In the genomic region with DNA sequence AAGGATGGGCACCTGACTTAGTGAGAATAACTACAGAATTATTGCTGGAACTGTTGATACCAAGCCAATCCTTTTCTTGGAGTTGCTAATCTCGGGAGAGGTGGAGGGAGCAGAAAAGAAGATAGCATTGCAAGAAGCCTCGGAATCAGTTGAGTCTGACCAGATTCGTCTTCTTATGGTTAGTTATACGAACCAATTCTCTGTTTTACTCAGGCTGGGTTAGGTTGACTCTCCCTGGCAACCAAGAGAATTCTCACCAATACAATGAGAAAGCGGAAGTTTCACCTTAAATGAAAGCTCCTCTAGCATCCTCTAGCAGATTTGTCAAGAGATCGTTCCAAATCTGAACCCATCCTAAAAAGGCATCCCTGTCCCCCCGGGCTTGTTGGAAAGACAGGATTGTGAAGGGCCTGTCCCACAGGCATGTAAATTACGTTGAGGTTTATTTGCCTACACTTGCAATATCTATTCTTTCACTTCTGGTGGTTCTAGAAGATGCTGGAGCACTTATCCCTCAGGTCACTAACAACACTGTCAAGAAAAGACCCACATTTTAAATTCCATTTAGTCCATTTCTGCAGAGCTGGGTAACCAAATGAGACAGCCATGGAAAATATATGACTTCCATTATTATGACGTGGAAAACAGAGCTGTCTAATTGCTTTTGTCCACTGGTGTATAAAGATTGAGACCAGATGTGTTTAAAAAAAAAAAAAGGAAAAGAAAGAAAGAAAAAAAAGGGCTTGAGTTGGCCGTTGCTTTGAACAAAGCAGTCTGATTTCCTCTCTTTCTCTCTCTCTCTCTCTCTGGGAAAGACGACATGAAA, we compare ENCODE assay signal across 8 cellular contexts. TPM values are rescaled to one million over a fixed set of nuclear protein-coding genes. Genes with fewer than 3 reads are reported as not detected.
DNase-seq lines count a peak whose midpoint lies in the region; ATAC-seq and TF ChIP-seq lines count a peak whose summit lies in the region.

No MANE protein-coding gene starts in this region.

- peak overlapping the region; percentile 81 for H3K27ac ChIP-seq in cardiac muscle cell
- H3K27ac ChIP-seq in subcutaneous abdominal adipose tissue (ENCODE audit: low read depth, low read length) = no peak overlapping the region

- H3K4me3 ChIP-seq in cardiac muscle cell = no peak overlapping the region
- peak overlapping the region; percentile 2 to 71 (median 54) for H3K4me3 ChIP-seq in subcutaneous abdominal adipose tissue (ENCODE audit: low read depth in 1 of 5, low read length in 5 of 5)

- peak overlapping the region in 1 of 5 donors; percentile 47 for H3K9ac ChIP-seq in subcutaneous abdominal adipose tissue (ENCODE audit: low read length in 5 of 5)

- no peak for ATAC-seq in left cardiac atrium
- ATAC-seq in HG03045 (IDR thresholded peaks at IDR 0.05; ENCODE audit: unreplicated experiment) = peak; percentile 84

- peaks cover 27% of the 10 kb centered on the region for H3K4me1 ChIP-seq in cardiac muscle cell (ENCODE audit: low read depth)
- H3K4me1 ChIP-seq in subcutaneous abdominal adipose tissue (ENCODE audit: control insufficient read depth in 5 of 5, insufficient read depth in 5 of 5, low read length in 5 of 5) = peaks cover 0 to 10% (median 6%) of the 10 kb centered on the region in 5 donors

- peak overlapping the region; percentile 73 for H3K27ac Mint-ChIP-seq in chondrocyte (ENCODE audit: unreplicated experiment)

- H3K9me3 Mint-ChIP-seq in chondrocyte (ENCODE audit: low read depth) = no peaks in the 10 kb centered on the region

- H3K9me3 ChIP-seq in cardiac muscle cell (ENCODE audit: low read depth) (no peaks in the 10 kb centered on the region), subcutaneous abdominal adipose tissue (ENCODE audit: control insufficient read depth in 5 of 5, low read length in 5 of 5) (no peaks in the 10 kb centered on the region)

- no peaks in the 10 kb centered on the region for H3K27me3 Mint-ChIP-seq in chondrocyte (ENCODE audit: low read depth)

- DNase-seq in cardiac muscle cell (ENCODE audit: low read depth in 1 of 2, low spot score in 1 of 2) (no peak), left cardiac atrium (no peak), chondrocyte (ENCODE audit: low spot score) (no peak), HK-2 (ENCODE audit: unreplicated experiment) (no peak), foreskin melanocyte (no peak), CD1c-positive myeloid dendritic cell (ENCODE audit: extremely low spot score) (no peak)

- no peaks in the 10 kb centered on the region for H3K36me3 Mint-ChIP-seq in chondrocyte (ENCODE audit: low read depth)

- H3K27me3 ChIP-seq in cardiac muscle cell (no peaks in the 10 kb centered on the region), subcutaneous abdominal adipose tissue (ENCODE audit: control insufficient read depth in 5 of 5, insufficient read depth in 4 of 5, low read length in 5 of 5) (no peaks in the 10 kb centered on the region)

- H3K4me1 Mint-ChIP-seq in chondrocyte (ENCODE audit: low read depth) = peaks cover 9% of the 10 kb centered on the region

- no peak for TF ChIP-seq CTCF in cardiac muscle cell (IDR thresholded peaks at IDR 0.05; ENCODE audit: low read depth, low read length)
- TF ChIP-seq CTCF in chondrocyte (IDR thresholded peaks at IDR 0.05) = no peak

- intact Hi-C loops in left cardiac atrium (cut with DNase I) = no loop called here

- no peaks in the 10 kb centered on the region for H3K36me3 ChIP-seq in cardiac muscle cell
- H3K36me3 ChIP-seq in subcutaneous abdominal adipose tissue (ENCODE audit: control insufficient read depth in 5 of 5, insufficient read depth in 5 of 5, low read length in 5 of 5) = no peaks in the 10 kb centered on the region

- peak overlapping the region; percentile 38 for H3K4me3 Mint-ChIP-seq in chondrocyte (ENCODE audit: unreplicated experiment)

RNA-seq across cellular contexts. Expression of gene UBE2E1, which starts 43.3 kb away (rescaled TPM):
- total RNA-seq in cardiac muscle cell (198 and 202 TPM in 2 replicates), left cardiac atrium (10 to 100 TPM; 51.8 to 54.7 TPM), chondrocyte (72.3 to 103 TPM (median 101 TPM) in 3 replicates)
- 26.8 and 33.5 TPM in 2 replicates for polyA plus RNA-seq in cardiac muscle cell
